Comparison of ENCODE assay signal across 16 cellular contexts in genomic region chr12:122996188-122996601, GRCh38. TPM values are rescaled to one million over a fixed set of nuclear protein-coding genes. Genes with fewer than 3 reads are reported as not detected.
DNase-seq lines count a peak whose midpoint lies in the region; FAIRE-seq and TF ChIP-seq lines count a peak whose summit lies in the region.
"Had no signal": no experiment of that assay in that cellular context is flagged by ENCODE, and none has a peak within 500 bp of the region (broad histone marks: within the 10 kb centered on the region; RNA-seq: fewer than 3 reads in every experiment).

No MANE protein-coding gene starts in this region.

- H4K8ac ChIP-seq in neuronal stem cell (ENCODE audit: low read depth, low read length), result no peak overlapping the region

- no peak overlapping the region for H3K4me2 ChIP-seq in neuronal stem cell (ENCODE audit: insufficient read depth, low read length, poor library complexity, severe bottlenecking)

- H3K27me3 ChIP-seq in adipocyte (replicated peaks; ENCODE audit: control insufficient read depth, insufficient read depth, low read length), result no peaks in the 10 kb centered on the region
- no peaks in the 10 kb centered on the region for H3K27me3 ChIP-seq in neuronal stem cell (ENCODE audit: control insufficient read depth in 3 of 3, insufficient read depth in 3 of 3, low read depth in 1 of 3, low read length in 3 of 3)
- no peaks in the 10 kb centered on the region for H3K27me3 ChIP-seq in skeletal muscle tissue (ENCODE audit: control insufficient read depth in 3 of 3, insufficient read depth in 3 of 3, low read length in 3 of 3)

- H3K4me1 ChIP-seq in adipocyte (ENCODE audit: control insufficient read depth, insufficient read depth, low read length) (peaks cover 34% of the 10 kb centered on the region), kidney (ENCODE audit: control insufficient read depth in 1 of 2, insufficient read depth in 1 of 2, low read depth in 1 of 2, low read length in 2 of 2) (peaks cover 0 to 18% of the 10 kb centered on the region in 2 donors), neuronal stem cell (ENCODE audit: control insufficient read depth in 2 of 2, insufficient read depth in 1 of 2, low read depth in 1 of 2, low read length in 2 of 2) (no peaks in the 10 kb centered on the region), skeletal muscle tissue (ENCODE audit: control insufficient read depth in 3 of 3, insufficient read depth in 3 of 3, low read length in 3 of 3) (peaks cover 57 to 67% (median 61%) of the 10 kb centered on the region in 3 donors)

- H3K27ac ChIP-seq in kidney (ENCODE audit: low read depth in 2 of 2, low read length in 2 of 2) (peak overlapping the region; percentile 55 to 67), neuronal stem cell (replicated peaks; ENCODE audit: low read length) (no peak overlapping the region), skeletal muscle tissue (ENCODE audit: low read depth, low read length) (peak overlapping the region; percentile 75)

- H2BK5ac ChIP-seq in neuronal stem cell (ENCODE audit: low read length), result peak overlapping the region; percentile 77

- H3K23ac ChIP-seq in neuronal stem cell (ENCODE audit: low read depth, low read length, poor library complexity), result no peak overlapping the region

- H3K9me3 ChIP-seq in adipocyte (ENCODE audit: control insufficient read depth, low read length) (no peaks in the 10 kb centered on the region), kidney (ENCODE audit: control insufficient read depth in 1 of 2, low read length in 2 of 2) (no peaks in the 10 kb centered on the region), neuronal stem cell (replicated peaks in 1 of 2; ENCODE audit: control insufficient read depth in 2 of 2, insufficient read depth in 1 of 2, low read depth in 1 of 2, low read length in 2 of 2) (no peaks in the 10 kb centered on the region), skeletal muscle tissue (ENCODE audit: control insufficient read depth in 3 of 3, low read length in 3 of 3) (no peaks in the 10 kb centered on the region)

- no peak overlapping the region for H2BK120ac ChIP-seq in neuronal stem cell (ENCODE audit: low read depth, low read length)

- WGBS in neuronal stem cell (ENCODE audit: extremely low coverage in 2 of 2, insufficient read length in 2 of 2, insufficient replicate concordance in 1 of 2), 2 donors, result no CpG with 5 or more reads among the region's 7 CpGs

- no peak for TF ChIP-seq CTCF in kidney (IDR thresholded peaks at IDR 0.05; ENCODE audit: borderline replicate concordance, extremely low read depth, insufficient read depth)

- no peak overlapping the region for H2BK15ac ChIP-seq in neuronal stem cell (ENCODE audit: low read length)

- H3K9ac ChIP-seq in adipocyte (ENCODE audit: low read length) (peak overlapping the region; percentile 58), kidney (ENCODE audit: low read length in 2 of 2) (no peak overlapping the region), neuronal stem cell (ENCODE audit: low read depth, low read length, poor library complexity) (peak overlapping the region; percentile 44), skeletal muscle tissue (ENCODE audit: low read depth in 1 of 3, low read length in 3 of 3) (peak overlapping the region in 2 of 3 donors; percentile 25 to 72)

- H3K4ac ChIP-seq in neuronal stem cell (ENCODE audit: low read length), result no peak overlapping the region

- H2AFZ ChIP-seq in neuronal stem cell (ENCODE audit: low read length), result no peak overlapping the region

- H4K91ac ChIP-seq in neuronal stem cell (ENCODE audit: low read depth, low read length, poor library complexity), result no peak overlapping the region

- peak overlapping the region; percentile 90 for H2BK12ac ChIP-seq in neuronal stem cell (ENCODE audit: low read length)

- no peak for FAIRE-seq in kidney (lab: Jason Lieb, UNC)
- FAIRE-seq: A204.1, GM12892, GM19239 had no signal

- H3K36me3 ChIP-seq in adipocyte (ENCODE audit: control insufficient read depth, insufficient read depth, low read length, severe bottlenecking) (peaks cover 3% of the 10 kb centered on the region), kidney (ENCODE audit: control insufficient read depth in 1 of 2, insufficient read depth in 2 of 2, low read length in 2 of 2) (peaks cover 0 to 4% of the 10 kb centered on the region in 2 donors), neuronal stem cell (replicated peaks in 1 of 2; ENCODE audit: control insufficient read depth in 2 of 2, insufficient read depth in 2 of 2, low read length in 2 of 2) (peaks cover 0 to 6% of the 10 kb centered on the region in 2 donors), skeletal muscle tissue (ENCODE audit: control insufficient read depth in 3 of 3, insufficient read depth in 3 of 3, low read length in 3 of 3) (peaks cover 0 to 12% (median 3%) of the 10 kb centered on the region in 3 donors)

- no peaks in the 10 kb centered on the region for H3K79me1 ChIP-seq in neuronal stem cell (ENCODE audit: low read depth, low read length)

- DNase-seq in adipocyte (ENCODE audit: low read depth), result no peak
- DNase-seq in kidney, result no peak
- no peak for DNase-seq in neuronal stem cell (ENCODE audit: low spot score)
- DNase-seq in activated naive CD4-positive, alpha-beta T cell treated with anti-CD3 and anti-CD28 coated beads, Interleukin-2, amount 50 U/mL, for 16 hours, result no peak
- DNase-seq in NCI-H1417 (lab: John Stamatoyannopoulos, UW), result no peak
- no peak for DNase-seq in DMS153 (lab: John Stamatoyannopoulos, UW)
- no peak for DNase-seq in NCI-H1694 treated with DMSO at 0.1 percent for 48 hours (lab: John Stamatoyannopoulos, UW)
- DNase-seq: Calu3; CD4-positive, alpha-beta T cell; DMS79 treated with DMSO at 0.1 percent for 48 hours; EL; GDM1 had no signal

- H3K4me3 ChIP-seq in adipocyte (ENCODE audit: low read length) (no peak overlapping the region), kidney (ENCODE audit: low read length in 2 of 2) (no peak overlapping the region), neuronal stem cell (ENCODE audit: low read length in 2 of 2) (no peak overlapping the region), skeletal muscle tissue (ENCODE audit: low read length in 3 of 3) (no peak overlapping the region)

- H3K18ac ChIP-seq in neuronal stem cell (ENCODE audit: low read length), result no peak overlapping the region

- H2AK5ac ChIP-seq in neuronal stem cell (ENCODE audit: low read depth, low read length), result no peak overlapping the region

- intact Hi-C loops in kidney (cut with DNase I), result no loop called here

- peak overlapping the region; percentile 75 for H3K14ac ChIP-seq in neuronal stem cell (ENCODE audit: low read length)

RNA-seq across cellular contexts. Expression of gene ARL6IP4, which starts 15.7 kb away (rescaled TPM):
- total RNA-seq in kidney (168 TPM), skeletal muscle tissue (93.4 TPM)
- polyA plus RNA-seq in kidney (ENCODE audit: insufficient read depth, low read depth, low replicate concordance), result 362 TPM
- polyA plus RNA-seq in neuronal stem cell (2013, experiment 1 of 2), result 134 TPM
- 128 TPM for polyA plus RNA-seq in neuronal stem cell (2013, experiment 2 of 2)

RNA-seq across cellular contexts. Expression of gene OGFOD2, which starts 21.2 kb away (rescaled TPM):
- total RNA-seq in kidney (22.9 TPM), skeletal muscle tissue (4.2 TPM)
- polyA plus RNA-seq in kidney (ENCODE audit: insufficient read depth, low read depth, low replicate concordance), result 27.5 TPM
- 6.9 TPM for polyA plus RNA-seq in neuronal stem cell (2013, experiment 1 of 2)
- 5.5 TPM for polyA plus RNA-seq in neuronal stem cell (2013, experiment 2 of 2)

RNA-seq across cellular contexts. Expression of gene ABCB9, which starts 29.9 kb away (rescaled TPM):
- 7.6 TPM for total RNA-seq in kidney
- 4.6 TPM for polyA plus RNA-seq in kidney (ENCODE audit: insufficient read depth, low read depth, low replicate concordance)
- 2.0 TPM for polyA plus RNA-seq in neuronal stem cell (2013, experiment 1 of 2)
- polyA plus RNA-seq in neuronal stem cell (2013, experiment 2 of 2), result 1.5 TPM
- total RNA-seq in skeletal muscle tissue, result 2.6 TPM

Comparison
In these comparisons a context has a peak if more than half of its experiments do, and no peak if none do; other contexts are left out.
1. H3K9ac ChIP-seq: peak in adipocyte (single experiment), neuronal stem cell (single experiment) and skeletal muscle tissue (2 of 3); none in kidney (0 of 2).